In genomic region chr11:121350314-121351046, GRCh38 we compare ENCODE assay signal across 22 cellular contexts. TPM values are rescaled to one million over a fixed set of nuclear protein-coding genes. Genes with fewer than 3 reads are reported as not detected.
DNase-seq lines count a peak whose midpoint lies in the region; ATAC-seq, FAIRE-seq and TF ChIP-seq lines count a peak whose summit lies in the region.
"Had no signal": no experiment of that assay in that cellular context is flagged by ENCODE, and none has a peak within 500 bp of the region (broad histone marks: within the 10 kb centered on the region; RNA-seq: fewer than 3 reads in every experiment).

No MANE protein-coding gene starts in this region.

- H3K27me3 Mint-ChIP-seq in activated CD8-positive, alpha-beta T cell treated with anti-CD3 and anti-CD28 coated beads, Interleukin-2, amount 10 ng/mL, durations not matched to agents 7 days and 5 days (ENCODE audit: low read depth) = peaks cover 9% of the 10 kb centered on the region

- no peaks in the 10 kb centered on the region for H3K36me3 Mint-ChIP-seq in activated CD8-positive, alpha-beta T cell treated with anti-CD3 and anti-CD28 coated beads, Interleukin-2, amount 10 ng/mL, durations not matched to agents 7 days and 5 days (ENCODE audit: low read depth)
- H3K36me3 Mint-ChIP-seq: CD4-positive, CD25-positive, alpha-beta regulatory T cell had no signal

- no peak overlapping the region for H3K27ac Mint-ChIP-seq in activated CD8-positive, alpha-beta T cell treated with anti-CD3 and anti-CD28 coated beads, Interleukin-2, amount 10 ng/mL, durations not matched to agents 7 days and 5 days

- POLR2A ChIA-PET in activated CD8-positive, alpha-beta T cell treated with anti-CD3 and anti-CD28 coated beads, Interleukin-2, amount 10 ng/mL, durations not matched to agents 7 days and 5 days (lab: Charles Lee) = interaction anchor here (0.5 kb wide), 2 partner anchors 14 to 93 kb away, joined by 3 read pairs; no protein-coding TSS in a partner anchor

- no peak overlapping the region for H3K4me3 Mint-ChIP-seq in activated CD8-positive, alpha-beta T cell treated with anti-CD3 and anti-CD28 coated beads, Interleukin-2, amount 10 ng/mL, durations not matched to agents 7 days and 5 days
- H3K4me3 Mint-ChIP-seq: CD4-positive, CD25-positive, alpha-beta regulatory T cell had no signal

- FAIRE-seq in endometrium (lab: Jason Lieb, UNC) = peak; percentile 12
- FAIRE-seq: A204.1, GM12878, GM19239 had no signal

- no peak for TF ChIP-seq RAD21 in Ishikawa (IDR thresholded peaks at IDR 0.05; ENCODE audit: low read depth)

- no peaks in the 10 kb centered on the region for H3K9me3 Mint-ChIP-seq in activated CD8-positive, alpha-beta T cell treated with anti-CD3 and anti-CD28 coated beads, Interleukin-2, amount 10 ng/mL, durations not matched to agents 7 days and 5 days (ENCODE audit: insufficient read depth)
- H3K9me3 Mint-ChIP-seq: CD4-positive, CD25-positive, alpha-beta regulatory T cell had no signal

- H3K4me1 Mint-ChIP-seq in activated CD8-positive, alpha-beta T cell treated with anti-CD3 and anti-CD28 coated beads, Interleukin-2, amount 10 ng/mL, durations not matched to agents 7 days and 5 days (ENCODE audit: low read depth) = no peaks in the 10 kb centered on the region

- DNase-seq in DMS79 (lab: John Stamatoyannopoulos, UW) = peak; percentile 83
- peak; percentile 31 for DNase-seq in medulla oblongata (ENCODE audit: extremely low spot score)
- DNase-seq in omental fat pad (ENCODE audit: low spot score) = no peak
- no peak for DNase-seq in activated CD8-positive, alpha-beta T cell treated with anti-CD3 and anti-CD28 coated beads, Interleukin-2, amount 10 ng/mL, durations not matched to agents 7 days and 5 days
- DNase-seq in NCI-H748 (lab: John Stamatoyannopoulos, UW; ENCODE audit: unreplicated experiment) = no peak
- no peak for DNase-seq in epidermal melanocyte (ENCODE audit: insufficient read length, low spot score)
- DNase-seq: BE2C; Caco-2; CD4-positive, CD25-positive, alpha-beta regulatory T cell; GOT3; Karpas-422; NCI-H1417 treated with DMSO at 0.1 percent for 48 hours; NCI-H1930; NCI-H2171; NCI-H526 treated with DMSO at 0.1 percent for 48 hours; OCI-M1; SHP77 had no signal

- CTCF ChIA-PET in activated CD8-positive, alpha-beta T cell treated with anti-CD3 and anti-CD28 coated beads, Interleukin-2, amount 10 ng/mL, durations not matched to agents 7 days and 5 days (lab: Charles Lee) = interaction anchor here (1.1 kb wide), 1 partner anchor 17 kb away, joined by 3 read pairs; no protein-coding TSS in a partner anchor

- ATAC-seq in omental fat pad (ENCODE audit: low FRiP score) = no peak
- no peak for ATAC-seq in activated CD8-positive, alpha-beta T cell treated with anti-CD3 and anti-CD28 coated beads, Interleukin-2, amount 10 ng/mL, durations not matched to agents 7 days and 5 days
- ATAC-seq: GM12878 had no signal

- no peak for TF ChIP-seq EP300 in Ishikawa (IDR thresholded peaks at IDR 0.05; ENCODE audit: borderline replicate concordance)

- TF ChIP-seq CTCF in omental fat pad (IDR thresholded peaks at IDR 0.05) = no peak

TF ChIP-seq in Ishikawa, 13 proteins besides CTCF, POLR2A, EP300 and RAD21:
- no peak for TF ChIP-seq USF1 (IDR thresholded peaks at IDR 0.05)
- peak; percentile 57 for TF ChIP-seq CEBPB (IDR thresholded peaks at IDR 0.05)

RNA-seq across cellular contexts. Expression of gene SC5D, which starts 57.9 kb away (rescaled TPM):
- 10 to 100 TPM; 16.9 to 30.3 (median 26.8) TPM for total RNA-seq in omental fat pad
- 10 to 100 TPM; 18.9 to 21.6 TPM for total RNA-seq in activated CD8-positive, alpha-beta T cell treated with anti-CD3 and anti-CD28 coated beads, Interleukin-2, amount 10 ng/mL, durations not matched to agents 7 days and 5 days

Comparison
In these comparisons a context has a peak if more than half of its experiments do, and no peak if none do; other contexts are left out.
1. DNase-seq: peak in DMS79 (single experiment) and medulla oblongata (single experiment); none in omental fat pad (single experiment), activated CD8-positive, alpha-beta T cell treated with anti-CD3 and anti-CD28 coated beads, Interleukin-2, amount 10 ng/mL, durations not matched to agents 7 days and 5 days (single experiment), NCI-H748 (single experiment) and epidermal melanocyte (single experiment).